In the genomic region with DNA sequence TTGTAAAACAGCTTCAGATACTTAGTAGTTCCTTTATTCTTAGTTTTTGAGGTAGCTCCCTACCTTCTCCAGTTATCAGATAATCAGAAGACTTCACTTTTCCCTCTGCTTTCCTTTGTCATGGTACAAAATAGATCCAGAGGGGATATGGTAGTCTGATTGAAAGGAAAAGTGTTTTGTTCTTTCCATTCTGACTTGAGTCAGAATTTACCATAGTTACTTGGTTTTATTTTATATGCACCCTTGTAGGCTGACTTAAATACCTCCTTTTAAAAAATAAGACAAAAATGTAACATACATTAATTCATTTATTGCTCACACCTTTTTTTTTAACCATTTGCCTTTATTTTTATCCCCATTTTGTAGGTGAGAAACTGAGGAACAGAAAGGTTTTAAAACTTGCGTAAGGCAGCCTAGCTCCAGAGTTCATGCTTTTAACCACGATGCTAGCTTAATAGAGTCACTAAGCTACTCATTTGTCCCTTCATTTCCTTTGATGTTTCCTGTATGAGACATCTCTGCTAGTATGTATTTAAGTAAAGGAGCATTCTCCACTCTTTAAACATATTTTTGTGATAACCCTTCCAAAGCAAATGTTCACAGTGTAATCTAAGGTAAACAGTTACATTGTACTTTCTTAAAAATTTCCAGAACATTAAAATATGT, we compare ENCODE assay signal across 11 cellular contexts.
DNase-seq lines count a peak whose midpoint lies in the region; ATAC-seq and TF ChIP-seq lines count a peak whose summit lies in the region.
"Had no signal": no experiment of that assay in that cellular context is flagged by ENCODE, and none has a peak within 500 bp of the region (broad histone marks: within the 10 kb centered on the region; RNA-seq: fewer than 3 reads in every experiment).

No MANE protein-coding gene starts in this region.

- peak overlapping the region; percentile 60 to 89 (median 67) for H3K27ac ChIP-seq in esophagus muscularis mucosa (replicated peaks in 1 of 4)
- H3K27ac ChIP-seq: hepatocyte had no signal

- no peaks in the 10 kb centered on the region for H3K27me3 Mint-ChIP-seq in Calu3 (ENCODE audit: unreplicated experiment)
- H3K27me3 Mint-ChIP-seq: activated B cell treated with CpG ODN at 0.5 μM for 24 hours had no signal

- peaks cover 18% of the 10 kb centered on the region for H3K36me3 Mint-ChIP-seq in Calu3 (ENCODE audit: insufficient read depth, unreplicated experiment)

- peaks cover 16% of the 10 kb centered on the region for H3K4me1 Mint-ChIP-seq in Calu3 (ENCODE audit: low read depth, unreplicated experiment)

- WGBS in esophagus muscularis mucosa = 41% methylated on average over 2 of the region's 2 CpGs

- DNase-seq in Calu3 = no peak
- DNase-seq in RKO (ENCODE audit: low spot score) = peak; percentile 19
- DNase-seq in esophagus muscularis mucosa (ENCODE audit: extremely low spot score) = no peak
- DNase-seq in renal cortical epithelial cell (ENCODE audit: low read depth) = peak; percentile 62
- DNase-seq in RPMI8226 = no peak
- DNase-seq in NCI-H2107 treated with DMSO at 0.1 percent for 48 hours (lab: John Stamatoyannopoulos, UW; ENCODE audit: unreplicated experiment) = no peak
- DNase-seq in GM03348 (ENCODE audit: low spot score) = no peak
- DNase-seq: activated B cell treated with CpG ODN at 0.5 μM for 24 hours had no signal

- H3K9me3 Mint-ChIP-seq in Calu3 (ENCODE audit: low read depth, unreplicated experiment) = no peaks in the 10 kb centered on the region
- H3K9me3 Mint-ChIP-seq: activated B cell treated with CpG ODN at 0.5 μM for 24 hours had no signal

- CTCF ChIA-PET in Calu3 (lab: Charles Lee) = interaction anchor here (0.7 kb wide), 1 partner anchor 124 kb away, joined by 5 read pairs; no protein-coding TSS in a partner anchor

- intact Hi-C loops in Calu3 (cut with micrococcal nuclease; ENCODE audit: unreplicated experiment) (no loop called here), esophagus muscularis mucosa (cut with DNase I) (no loop called here)

- no peak overlapping the region for H3K4me3 Mint-ChIP-seq in Calu3 (ENCODE audit: low read depth, unreplicated experiment)
- H3K4me3 Mint-ChIP-seq: activated B cell treated with CpG ODN at 0.5 μM for 24 hours had no signal

- H3K4me3 ChIP-seq in esophagus muscularis mucosa = no peak overlapping the region
- H3K4me3 ChIP-seq: hepatocyte, prostate gland had no signal

- no peaks in the 10 kb centered on the region for H3K27me3 ChIP-seq in esophagus muscularis mucosa
- H3K27me3 ChIP-seq: hepatocyte had no signal

- peaks cover 44 to 65% (median 58%) of the 10 kb centered on the region in 4 donors for H3K4me1 ChIP-seq in esophagus muscularis mucosa
- H3K4me1 ChIP-seq: prostate gland had no signal

- BruUV-seq in Calu3 (replicated peaks; lab: Mats Ljungman, UMichigan) = no TSS peak

- TF ChIP-seq CTCF in Calu3 (IDR thresholded peaks at IDR 0.05; ENCODE audit: unreplicated experiment) = no peak
- TF ChIP-seq CTCF in esophagus muscularis mucosa (IDR thresholded peaks at IDR 0.05) = no peak

- no peak for TF ChIP-seq POLR2A in esophagus muscularis mucosa (IDR thresholded peaks at IDR 0.05; ENCODE audit: low read depth)

- H3K9me3 ChIP-seq in esophagus muscularis mucosa = no peaks in the 10 kb centered on the region
- H3K9me3 ChIP-seq: prostate gland had no signal

- no peak for TF ChIP-seq EP300 in esophagus muscularis mucosa (IDR thresholded peaks at IDR 0.05)

- H3K27ac Mint-ChIP-seq in Calu3 (ENCODE audit: unreplicated experiment) = peak overlapping the region; percentile 30
- H3K27ac Mint-ChIP-seq: activated B cell treated with CpG ODN at 0.5 μM for 24 hours had no signal

- H3K36me3 ChIP-seq in esophagus muscularis mucosa = peaks cover 0 to 12% (median 8%) of the 10 kb centered on the region in 4 donors
- H3K36me3 ChIP-seq: prostate gland had no signal

- no peak for ATAC-seq in GM18907 (IDR thresholded peaks at IDR 0.05; ENCODE audit: unreplicated experiment)

Comparison
In these comparisons a context has a peak if more than half of its experiments do, and no peak if none do; other contexts are left out.
1. DNase-seq: peak in RKO (single experiment) and renal cortical epithelial cell (single experiment); none in Calu3 (single experiment), esophagus muscularis mucosa (single experiment), RPMI8226 (single experiment), NCI-H2107 treated with DMSO at 0.1 percent for 48 hours (single experiment) and GM03348 (single experiment).